In genomic region chrX:39361736-39362135, GRCh38 we compare ENCODE assay signal across 30 cellular contexts.
A peak's percentile ranks its signal among the peaks of the same experiment; 100 is the strongest.
DNase-seq lines count a peak whose midpoint lies in the region; ATAC-seq, FAIRE-seq and TF ChIP-seq lines count a peak whose summit lies in the region.
"Had no signal": no experiment of that assay in that cellular context is flagged by ENCODE, and none has a peak within 500 bp of the region (broad histone marks: within the 10 kb centered on the region; RNA-seq: fewer than 3 reads in every experiment).

No MANE protein-coding gene starts in this region.

- H3K27me3 ChIP-seq in astrocyte (ENCODE audit: insufficient read depth, low read length), result no peaks in the 10 kb centered on the region
- H3K27me3 ChIP-seq: BE2C, esophagus squamous epithelium, gastroesophageal sphincter had no signal

- H3K4me1 ChIP-seq in astrocyte (ENCODE audit: insufficient read depth, low read length), result no peaks in the 10 kb centered on the region
- H3K4me1 ChIP-seq: A549, adrenal gland, esophagus squamous epithelium, gastroesophageal sphincter, lower lobe of right lung had no signal

- H3K9ac ChIP-seq in astrocyte (ENCODE audit: low read length), result no peak overlapping the region
- H3K9ac ChIP-seq: KMS-11 had no signal

- FAIRE-seq in astrocyte (lab: Jason Lieb, UNC), result peak; percentile 76
- FAIRE-seq: A549, colon, GM12878, urothelium cell line had no signal

- no peak overlapping the region for H3K27ac ChIP-seq in astrocyte (ENCODE audit: low read depth, low read length)
- H3K27ac ChIP-seq: A549, adrenal gland, esophagus squamous epithelium, gastroesophageal sphincter, KMS-11, lower lobe of right lung, VCaP had no signal

- H3K27ac Mint-ChIP-seq in astrocyte (ENCODE audit: unreplicated experiment) (no peak overlapping the region), T-cell (no peak overlapping the region), T-helper 17 cell (no peak overlapping the region)
- H3K27ac Mint-ChIP-seq: progenitor cell of endocrine pancreas; T-helper 2 cell treated with Interferon-gamma antibody and Interleukin-4, amounts not matched to agents 5 μg/mL and 100 μg/mL, for 36 hours had no signal

- no peaks in the 10 kb centered on the region for H3K36me3 ChIP-seq in astrocyte (ENCODE audit: insufficient read depth, low read length)
- H3K36me3 ChIP-seq: adrenal gland, BE2C, esophagus squamous epithelium, gastroesophageal sphincter, lower lobe of right lung had no signal

- H3K4me3 Mint-ChIP-seq in astrocyte (ENCODE audit: unreplicated experiment) (no peak overlapping the region), T-cell (no peak overlapping the region), T-helper 17 cell (no peak overlapping the region)
- H3K4me3 Mint-ChIP-seq: neural crest cell; T-helper 2 cell treated with Interferon-gamma antibody and Interleukin-4, amounts not matched to agents 5 μg/mL and 100 μg/mL, for 36 hours had no signal

- H3K9me3 ChIP-seq in astrocyte (ENCODE audit: insufficient read depth, low read depth, low read length) (no peaks in the 10 kb centered on the region), T-helper 17 cell (ENCODE audit: control insufficient read depth, low read length, poor library complexity, severe bottlenecking) (no peaks in the 10 kb centered on the region)
- H3K9me3 ChIP-seq: A549, adrenal gland, BE2C, esophagus squamous epithelium, gastroesophageal sphincter, lower lobe of right lung had no signal

- no peaks in the 10 kb centered on the region for H3K9me3 Mint-ChIP-seq in astrocyte (ENCODE audit: unreplicated experiment)
- no peaks in the 10 kb centered on the region for H3K9me3 Mint-ChIP-seq in T-cell
- H3K9me3 Mint-ChIP-seq: T-helper 2 cell treated with Interferon-gamma antibody and Interleukin-4, amounts not matched to agents 5 μg/mL and 100 μg/mL, for 36 hours had no signal

- POLR2A ChIA-PET in T-cell (lab: Charles Lee), result no interaction called here

- H3K4me3 ChIP-seq in astrocyte (ENCODE audit: insufficient read depth, low read depth, low read length), result no peak overlapping the region
- H3K4me3 ChIP-seq: A549, adrenal gland, esophagus squamous epithelium, gastroesophageal sphincter, GM12878, lower lobe of right lung had no signal

- H3K27me3 Mint-ChIP-seq in astrocyte (ENCODE audit: low read depth, unreplicated experiment) (peaks cover 23% of the 10 kb centered on the region), T-cell (peaks cover 0 to 8% of the 10 kb centered on the region in 2 donors), T-helper 17 cell (no peaks in the 10 kb centered on the region)

- no peak for TF ChIP-seq CTCF in astrocyte (IDR thresholded peaks at IDR 0.05; ENCODE audit: insufficient read depth, low read depth, low read length)

- ATAC-seq in T-cell (replicated peaks in 1 of 4) (no peak), T-helper 17 cell (no peak)
- ATAC-seq: A549, gastroesophageal sphincter, GM12878, lower lobe of right lung had no signal

- H2AFZ ChIP-seq in astrocyte (ENCODE audit: low read depth, low read length), result no peak overlapping the region

- peak; percentile 73 for DNase-seq in Ammon's horn (ENCODE audit: low spot score)
- DNase-seq in NCI-H2171 (lab: John Stamatoyannopoulos, UW), result peak; percentile 4
- no peak for DNase-seq in astrocyte (ENCODE audit: low read depth)
- peak; percentile 6 to 7 for DNase-seq in lung microvascular endothelial cell (ENCODE audit: low read depth in 2 of 2)
- DNase-seq in T-cell, result no peak
- DNase-seq in activated effector memory CD4-positive, alpha-beta T cell treated with Interleukin-2 at 50 U/mL for 16 hours, result no peak
- DNase-seq in T-helper 17 cell, result no peak
- no peak for DNase-seq in DMS 273 treated with DMSO at 0.1 percent for 48 hours (lab: John Stamatoyannopoulos, UW)
- DNase-seq: activated CD4-positive, alpha-beta T cell treated with anti-CD3 and anti-CD28 coated beads for 48 hours; activated naive CD4-positive, alpha-beta T cell treated with Interleukin-2 at 50 U/mL for 16 hours; activated T-cell treated with anti-CD3 and anti-CD28 coated beads, Interleukin-2, amount 50 U/mL, for 48 hours; adrenal gland; BE2C; esophagus squamous epithelium; H7; islet precursor cell; lower lobe of right lung; NCI-H1694 treated with DMSO at 0.1 percent for 48 hours; NCI-H510A; RPMI8226 had no signal

- no peak overlapping the region for H3K4me2 ChIP-seq in astrocyte (ENCODE audit: low read length)
- H3K4me2 ChIP-seq: A549, KMS-11 had no signal

- H4K20me1 ChIP-seq in astrocyte (ENCODE audit: insufficient read depth, low read length), result no peaks in the 10 kb centered on the region

- H3K36me3 Mint-ChIP-seq in astrocyte (ENCODE audit: low read depth, unreplicated experiment) (no peaks in the 10 kb centered on the region), T-cell (no peaks in the 10 kb centered on the region), T-helper 17 cell (ENCODE audit: low read depth) (peaks cover 6% of the 10 kb centered on the region)

- no peaks in the 10 kb centered on the region for H3K4me1 Mint-ChIP-seq in astrocyte (ENCODE audit: low read depth, unreplicated experiment)
- peaks cover 0 to 13% (median 9%) of the 10 kb centered on the region in 3 donors for H3K4me1 Mint-ChIP-seq in T-cell
- H3K4me1 Mint-ChIP-seq in T-helper 17 cell, result peaks cover 2% of the 10 kb centered on the region
- H3K4me1 Mint-ChIP-seq: neural crest cell had no signal

- CTCF ChIA-PET in T-cell (lab: Charles Lee), result no interaction called here

- no peaks in the 10 kb centered on the region for H3K79me2 ChIP-seq in astrocyte (ENCODE audit: insufficient read depth, low read length)

Comparison
In these comparisons a context has a peak if more than half of its experiments do, and no peak if none do; other contexts are left out.
1. DNase-seq: peak in Ammon's horn (single experiment), NCI-H2171 (single experiment) and lung microvascular endothelial cell (2 of 2); none in astrocyte (single experiment), T-cell (0 of 34), activated effector memory CD4-positive, alpha-beta T cell treated with Interleukin-2 at 50 U/mL for 16 hours (single experiment), T-helper 17 cell (0 of 3) and DMS 273 treated with DMSO at 0.1 percent for 48 hours (single experiment).